In genomic region chr2:226443112-226443511, GRCh38 we compare ENCODE assay signal across 9 cellular contexts.
"Had no signal": no experiment of that assay in that cellular context is flagged by ENCODE, and none has a peak within 500 bp of the region (broad histone marks: within the 10 kb centered on the region; RNA-seq: fewer than 3 reads in every experiment).

No MANE protein-coding gene starts in this region.

- H3K27ac ChIP-seq: GM23248, HL-60, KMS-11 had no signal

- H3K9me3 Mint-ChIP-seq: IgD-negative memory B cell had no signal

- H2AFZ ChIP-seq: GM23248 had no signal

- H3K4me3 ChIP-seq: GM23248 had no signal

- FAIRE-seq: H54 had no signal

- H3K36me3 Mint-ChIP-seq: IgD-negative memory B cell had no signal

- H3K4me1 Mint-ChIP-seq: IgD-negative memory B cell had no signal

- DNase-seq: GM23248, GOT3, H9, HCEC 1CT, KBM-7 had no signal

- H3K4me2 ChIP-seq: KMS-11 had no signal

- H3K4me3 Mint-ChIP-seq: H9, IgD-negative memory B cell had no signal

- H3K27ac Mint-ChIP-seq: IgD-negative memory B cell had no signal

- H3K9ac ChIP-seq: GM23248, KMS-11 had no signal
